In the genomic region with DNA sequence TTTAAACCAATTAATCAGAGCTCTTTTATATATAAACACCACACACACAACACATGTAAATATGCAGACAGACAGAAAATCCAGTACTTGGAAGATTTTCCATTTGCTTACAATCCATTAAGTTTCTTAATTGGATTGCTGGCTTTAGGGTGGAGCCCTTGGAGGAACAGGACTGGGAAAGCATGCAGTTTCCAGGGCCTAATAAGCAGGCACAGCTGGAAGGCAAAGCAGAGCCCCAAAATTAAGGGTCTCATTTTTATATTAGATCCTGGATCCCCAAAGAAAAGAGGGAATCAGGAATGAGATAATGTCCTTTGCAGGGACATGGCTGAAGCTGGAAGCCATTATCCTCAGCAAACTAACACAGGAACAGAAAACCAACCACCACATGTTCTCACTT, we compare ENCODE assay signal across 26 cellular contexts.
"Had no signal": no experiment of that assay in that cellular context is flagged by ENCODE, and none has a peak within 500 bp of the region (broad histone marks: within the 10 kb centered on the region; RNA-seq: fewer than 3 reads in every experiment).

No MANE protein-coding gene starts in this region.

- H3K4me3 ChIP-seq: dorsolateral prefrontal cortex, gastrocnemius medialis, heart left ventricle, hepatocyte, left lung, prostate gland, right atrium auricular region, smooth muscle cell, suprapubic skin, vagina had no signal

- H3K9me3 ChIP-seq: gastrocnemius medialis, prostate gland, right atrium auricular region, suprapubic skin, vagina had no signal

- H3K4me2 ChIP-seq: hepatocyte, smooth muscle cell had no signal

- DNase-seq: dorsolateral prefrontal cortex; effector CD4-positive, alpha-beta T cell; endodermal cell; foreskin fibroblast; gastrocnemius medialis; heart left ventricle; left cardiac atrium; left lung; mesenchymal stem cell; midbrain; naive thymus-derived CD4-positive, alpha-beta T cell; nucleus accumbens; stimulated activated CD4-positive, alpha-beta T cell treated with anti-CD3 and anti-CD28 coated beads, Interleukin-12 subunit alpha, Interleukin-12 subunit beta, amount 100 ng/mL, for 4 hours; stimulated activated CD4-positive, alpha-beta T cell treated with anti-CD3 and anti-CD28 coated beads, Interleukin-1b, Interleukin-23, amount 100 ng/mL, for 48 hours; stimulated activated CD4-positive, alpha-beta T cell treated with anti-CD3 and anti-CD28 coated beads, Interleukin-4, amount 100 ng/mL, for 1 hour; stimulated activated CD8-positive, alpha-beta memory T cell treated with anti-CD3 and anti-CD28 coated beads, Interleukin-4, amount 100 ng/mL, for 48 hours; stimulated activated naive CD4-positive, alpha-beta T cell; stimulated activated naive CD8-positive, alpha-beta T cell treated with anti-CD3 and anti-CD28 coated beads, Interleukin-15, amount 100 ng/mL, for 72 hours; trophoblast cell had no signal

- H3K27ac ChIP-seq: dorsolateral prefrontal cortex, epithelial cell of prostate, gastrocnemius medialis, heart left ventricle, hepatocyte, left lung, prostate gland, right atrium auricular region, suprapubic skin, vagina had no signal

- H3K4me1 ChIP-seq: gastrocnemius medialis, heart left ventricle, prostate gland, right atrium auricular region, suprapubic skin, vagina had no signal

- H3K27me3 ChIP-seq: gastrocnemius medialis, heart left ventricle, hepatocyte, left lung, right atrium auricular region, suprapubic skin, vagina had no signal

- H3K36me3 ChIP-seq: gastrocnemius medialis, heart left ventricle, left lung, prostate gland, right atrium auricular region, suprapubic skin, vagina had no signal

- H3K79me2 ChIP-seq: hepatocyte had no signal
